ENCODE assay signal across 12 cellular contexts in genomic region chr3:112653209-112653871, GRCh38. TPM values are rescaled to one million over a fixed set of nuclear protein-coding genes. Genes with fewer than 3 reads are reported as not detected.
A peak's percentile ranks its signal among the peaks of the same experiment; 100 is the strongest.
DNase-seq lines count a peak whose midpoint lies in the region; TF ChIP-seq lines count a peak whose summit lies in the region.
"Had no signal": no experiment of that assay in that cellular context is flagged by ENCODE, and none has a peak within 500 bp of the region (broad histone marks: within the 10 kb centered on the region; RNA-seq: fewer than 3 reads in every experiment).

No MANE protein-coding gene starts in this region.

- WGBS in SK-N-SH (ENCODE audit: low lambda C conversion rate) = 58% methylated on average over 5 of the region's 5 CpGs
- 71 to 75% methylated on average over 5 of the region's 5 CpGs for WGBS in sigmoid colon, 2 donors

- TF ChIP-seq EP300 in SK-N-SH (IDR thresholded peaks at IDR 0.05; ENCODE audit: borderline replicate concordance in 1 of 2, low read depth in 1 of 2, low read length in 1 of 2) (peak; percentile 53 to 96; a peak in 3 of 4 replicates), sigmoid colon (IDR thresholded peaks at IDR 0.05) (no peak)

- intact Hi-C loops in sigmoid colon (cut with DNase I) = no loop called here

- H3K9me3 ChIP-seq in SK-N-SH (no peaks in the 10 kb centered on the region), sigmoid colon (no peaks in the 10 kb centered on the region)

- H3K36me3 ChIP-seq in SK-N-SH (replicated peaks in 1 of 2; ENCODE audit: control insufficient read depth in 1 of 2, insufficient read depth in 2 of 2, low read length in 1 of 2) = no peaks in the 10 kb centered on the region
- H3K36me3 ChIP-seq in sigmoid colon = no peaks in the 10 kb centered on the region

- no peak for TF ChIP-seq CTCF in SK-N-SH (IDR thresholded peaks at IDR 0.05)
- no peak for TF ChIP-seq CTCF in foreskin fibroblast (IDR thresholded peaks at IDR 0.05; ENCODE audit: low read depth, low read length)
- TF ChIP-seq CTCF in sigmoid colon (IDR thresholded peaks at IDR 0.05) = no peak

- peaks cover 55% of the 10 kb centered on the region for H3F3A ChIP-seq in SK-N-SH (replicated peaks; ENCODE audit: insufficient read depth)

- H2AFZ ChIP-seq in SK-N-SH (ENCODE audit: low read depth) = 0 out of 2 replicates have a peak overlapping the region, but pooled peaks have one; percentile 32

- H4K20me1 ChIP-seq in SK-N-SH (ENCODE audit: insufficient read depth) = no peaks in the 10 kb centered on the region

- peak overlapping the region; percentile 74 for H3K9ac ChIP-seq in SK-N-SH

- H3K4me1 ChIP-seq in SK-N-SH (ENCODE audit: control insufficient read depth in 1 of 2, insufficient read depth in 2 of 2, low read depth in 1 of 2, low read length in 1 of 2) (peaks cover 0 to 49% of the 10 kb centered on the region in 2 experiments; a peak in 3 of 4 replicates), sigmoid colon (peaks cover 0 to 26% (median 17%) of the 10 kb centered on the region in 4 donors)

- no peaks in the 10 kb centered on the region for H3K9me2 ChIP-seq in SK-N-SH

- in situ Hi-C loops in Caki2 (cut with HindIII; ENCODE audit: low pct_unique_long_range_greater_than_20kb, low sequenced_read_pairs) = no loop called here

- peak overlapping the region in 1 of 2 experiments; percentile 31; a peak in 2 of 4 replicates for H3K4me3 ChIP-seq in SK-N-SH (ENCODE audit: low read depth in 2 of 2, low read length in 1 of 2)
- no peak overlapping the region for H3K4me3 ChIP-seq in foreskin fibroblast (ENCODE audit: low read depth in 1 of 2, low read length in 2 of 2)
- no peak overlapping the region for H3K4me3 ChIP-seq in sigmoid colon

- CTCF ChIA-PET in SK-N-SH (lab: Yijun Ruan, JAX) = interaction anchor here (1.0 to 4.9 kb wide), 4 partner anchors 11 to 326 kb away, joined by 3 to 26 read pairs (median 5); no protein-coding TSS in a partner anchor

- H3K4me2 ChIP-seq in SK-N-SH = peak overlapping the region; percentile 59

- POLR2A ChIA-PET in SK-N-SH (lab: Yijun Ruan, JAX) = no interaction called here

- DNase-seq in Caki2 (ENCODE audit: low read depth) = peak; percentile 15
- no peak for DNase-seq in SK-N-SH
- peak; percentile 96 to 97 for DNase-seq in foreskin fibroblast
- DNase-seq in sigmoid colon = peak; percentile 68
- DNase-seq in NCI-H1930 (lab: John Stamatoyannopoulos, UW) = no peak
- DNase-seq in SKM-1 (lab: John Stamatoyannopoulos, UW; ENCODE audit: unreplicated experiment) = no peak
- DNase-seq in activated T-cell treated with anti-CD3 and anti-CD28 coated beads, Interleukin-2, amount 50 U/mL, for 48 hours = no peak
- no peak for DNase-seq in hypothalamus (lab: John Stamatoyannopoulos, UW)
- DNase-seq: activated CD4-positive, CD25-positive, alpha-beta regulatory T cell; COR-L47; H9; nephron progenitor cell had no signal

- H3K27ac ChIP-seq in SK-N-SH (ENCODE audit: low read depth in 2 of 2, low read length in 1 of 2) (peak overlapping the region; percentile 77 to 99; a peak in 3 of 4 replicates), sigmoid colon (peak overlapping the region; percentile 2 to 66 (median 64))

- TF ChIP-seq RAD21 in SK-N-SH (IDR thresholded peaks at IDR 0.05; ENCODE audit: low read length) = no peak

- H3K79me2 ChIP-seq in SK-N-SH (ENCODE audit: insufficient read depth) = no peaks in the 10 kb centered on the region

- no peaks in the 10 kb centered on the region for H3K27me3 ChIP-seq in SK-N-SH (ENCODE audit: insufficient read depth)
- H3K27me3 ChIP-seq in sigmoid colon = no peaks in the 10 kb centered on the region

- no peak for TF ChIP-seq POLR2A in sigmoid colon (IDR thresholded peaks at IDR 0.05)

TF ChIP-seq in SK-N-SH, 30 proteins besides CTCF, POLR2A, EP300 and RAD21 (continues in another document):
- TF ChIP-seq TCF12 (IDR thresholded peaks at IDR 0.05) (peak; percentile 94), POLR2AphosphoS5 (IDR thresholded peaks at IDR 0.05; ENCODE audit: low read depth, low read length) (peak; percentile 75), EZH2phosphoT487 (IDR thresholded peaks at IDR 0.05; ENCODE audit: borderline replicate concordance, low read depth) (no peak), ZBTB33 (IDR thresholded peaks at IDR 0.05; ENCODE audit: borderline replicate concordance, low read depth) (peak; percentile 79), NRF1 (IDR thresholded peaks at IDR 0.05; ENCODE audit: low read depth, low read length) (no peak), RXRA (IDR thresholded peaks at IDR 0.05; ENCODE audit: borderline replicate concordance, low read depth) (peak; percentile 89), USF2 (IDR thresholded peaks at IDR 0.05; ENCODE audit: borderline replicate concordance, low read depth, low read length) (no peak), MEF2A (IDR thresholded peaks at IDR 0.05; ENCODE audit: borderline replicate concordance, low read depth) (no peak; the same call in 1 of the 2 replicates), FOSL2 (IDR thresholded peaks at IDR 0.05; ENCODE audit: borderline replicate concordance, low read depth) (peak; percentile 96), CHD2 (IDR thresholded peaks at IDR 0.05; ENCODE audit: low read length, partially characterized antibody) (no peak), USF1 (IDR thresholded peaks at IDR 0.05; ENCODE audit: borderline replicate concordance, low read depth) (no peak), RCOR1 (IDR thresholded peaks at IDR 0.05; ENCODE audit: low read length) (no peak), RFX5 (IDR thresholded peaks at IDR 0.05; ENCODE audit: low read length) (no peak), GABPA (IDR thresholded peaks at IDR 0.05; ENCODE audit: low read depth) (no peak), PBX3 (IDR thresholded peaks at IDR 0.05) (peak; percentile 91), YY1 (IDR thresholded peaks at IDR 0.05; ENCODE audit: low read depth) (no peak), NFIC (IDR thresholded peaks at IDR 0.05; ENCODE audit: borderline replicate concordance) (peak; percentile 85), GATA2 (CRISPR knock-in tag; IDR thresholded peaks at IDR 0.05) (no peak), MAX (IDR thresholded peaks at IDR 0.05; ENCODE audit: low read depth) (no peak; the same call in 1 of the 2 replicates)

RNA-seq across cellular contexts. Expression of gene CCDC80, which starts 12.4 kb away (rescaled TPM):
- 0.26 and 1.3 TPM in 2 replicates for total RNA-seq in Caki2 (2014; rRNA removed; shearing (Covaris generic); ENCODE audit: low replicate concordance)
- 83.4 and 103 TPM in 2 replicates for polyA plus RNA-seq in SK-N-SH (2012; rRNA removed)
- 113 and 151 TPM in 2 replicates for polyA plus RNA-seq in SK-N-SH (2012; cell fraction: cytosol; rRNA removed)
- polyA plus RNA-seq in SK-N-SH (2012; cell fraction: nucleus; rRNA removed) = 90.9 and 120 TPM in 2 replicates
- total RNA-seq in sigmoid colon = 100 to 1,000 TPM in 1 of 4 donors, 10 to 100 TPM in 3; 18.8 to 201 (median 43.8) TPM
- polyA plus RNA-seq in sigmoid colon = 10 to 100 TPM in 2 of 3 donors, 1 to 10 TPM in 1; 1.8 to 30.0 (median 12.1) TPM

Comparison
In these comparisons a context has a peak if more than half of its experiments do, and no peak if none do; other contexts are left out.
1. DNase-seq: peak in Caki2 (single experiment), foreskin fibroblast (2 of 2) and sigmoid colon (single experiment); none in SK-N-SH (single experiment), NCI-H1930 (0 of 2), SKM-1 (single experiment), activated T-cell treated with anti-CD3 and anti-CD28 coated beads, Interleukin-2, amount 50 U/mL, for 48 hours (0 of 2) and hypothalamus (0 of 51).